ENCODE assay signal across 8 cellular contexts in the genomic region with DNA sequence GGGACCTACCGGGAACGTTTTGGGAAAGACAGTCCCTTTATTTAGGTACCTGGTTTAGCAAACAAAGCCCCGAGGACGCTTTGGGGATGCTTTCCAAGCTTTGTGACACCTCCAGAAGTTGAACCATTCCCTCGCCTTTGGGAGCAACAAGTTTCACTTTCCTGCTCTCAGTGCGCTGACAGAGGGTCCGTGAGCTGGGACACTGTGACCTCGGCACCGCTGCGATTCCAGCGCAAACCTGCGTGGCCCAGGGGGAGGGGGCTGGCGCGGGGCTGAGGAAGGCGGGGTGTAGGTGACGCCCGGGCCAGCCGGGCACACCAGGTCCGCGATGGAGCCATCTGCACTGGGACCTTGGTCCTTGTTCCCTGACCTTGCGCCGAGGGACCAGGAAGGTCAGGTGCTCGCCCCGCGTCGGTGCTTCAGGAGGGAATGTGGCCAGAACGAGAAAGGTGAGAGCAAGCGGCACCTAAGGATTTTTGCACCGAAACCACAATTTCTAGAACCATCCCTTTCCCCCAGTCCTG.
DNase-seq lines count a peak whose midpoint lies in the region; ATAC-seq lines count a peak whose summit lies in the region.

No MANE protein-coding gene starts in this region.

- peaks cover 56 to 72% of the 10 kb centered on the region in 2 donors for H3K27me3 Mint-ChIP-seq in effector memory CD8-positive, alpha-beta T cell

- H3K4me1 Mint-ChIP-seq in effector memory CD8-positive, alpha-beta T cell (ENCODE audit: low read depth in 2 of 2): peaks cover 5 to 12% of the 10 kb centered on the region in 2 donors

- peaks cover 4% of the 10 kb centered on the region for H3K4me1 ChIP-seq in mucosa of stomach (ENCODE audit: control insufficient read depth, insufficient read depth, low read length)

- ATAC-seq in effector memory CD8-positive, alpha-beta T cell (replicated peaks): no peak
- ATAC-seq in HG02970 (IDR thresholded peaks at IDR 0.05; ENCODE audit: low FRiP score, unreplicated experiment) (no peak), GM21447 (IDR thresholded peaks at IDR 0.05; ENCODE audit: unreplicated experiment) (no peak), HG03139 (IDR thresholded peaks at IDR 0.05; ENCODE audit: unreplicated experiment) (no peak)

- DNase-seq in NCI-H2227 (lab: John Stamatoyannopoulos, UW; ENCODE audit: unreplicated experiment): peak; percentile 29
- no peak for DNase-seq in NCI-H2227 treated with DMSO at 0.1 percent for 48 hours (lab: John Stamatoyannopoulos, UW)
- DNase-seq in OCI-M1 (lab: John Stamatoyannopoulos, UW): peak; percentile 56
- DNase-seq in effector memory CD8-positive, alpha-beta T cell: no peak

- no peaks in the 10 kb centered on the region for H3K36me3 Mint-ChIP-seq in effector memory CD8-positive, alpha-beta T cell (ENCODE audit: insufficient read depth)

- peak overlapping the region; percentile 62 to 69 for H3K4me3 Mint-ChIP-seq in effector memory CD8-positive, alpha-beta T cell

- no peaks in the 10 kb centered on the region for H3K9me3 ChIP-seq in mucosa of stomach (ENCODE audit: control insufficient read depth, low read length)

- H3K27me3 ChIP-seq in mucosa of stomach (ENCODE audit: control insufficient read depth, insufficient read depth, low read length): peaks cover 51% of the 10 kb centered on the region

- H3K27ac Mint-ChIP-seq in effector memory CD8-positive, alpha-beta T cell: no peak overlapping the region

- H3K9ac ChIP-seq in mucosa of stomach (ENCODE audit: low read length): peak overlapping the region; percentile 45

- H3K4me3 ChIP-seq in mucosa of stomach (ENCODE audit: low read length): peak overlapping the region; percentile 84

- no peaks in the 10 kb centered on the region for H3K9me3 Mint-ChIP-seq in effector memory CD8-positive, alpha-beta T cell

- no peaks in the 10 kb centered on the region for H3K36me3 ChIP-seq in mucosa of stomach (ENCODE audit: control insufficient read depth, insufficient read depth, low read length)

Comparison
In these comparisons a context has a peak if more than half of its experiments do, and no peak if none do; other contexts are left out.
1. DNase-seq: peak in NCI-H2227 (single experiment) and OCI-M1 (single experiment); none in NCI-H2227 treated with DMSO at 0.1 percent for 48 hours (single experiment) and effector memory CD8-positive, alpha-beta T cell (0 of 3).